In genomic region chr11:61737131-61737530, GRCh38 we compare ENCODE assay signal across 23 cellular contexts. TPM values are rescaled to one million over a fixed set of nuclear protein-coding genes. Genes with fewer than 3 reads are reported as not detected.
DNase-seq lines count a peak whose midpoint lies in the region; ATAC-seq and TF ChIP-seq lines count a peak whose summit lies in the region.
"Had no signal": no experiment of that assay in that cellular context is flagged by ENCODE, and none has a peak within 500 bp of the region (broad histone marks: within the 10 kb centered on the region; RNA-seq: fewer than 3 reads in every experiment).

No MANE protein-coding gene starts in this region.

- H3K9me3 ChIP-seq in OCI-LY7 (ENCODE audit: low read length): no peaks in the 10 kb centered on the region
- H3K9me3 ChIP-seq: tibial nerve had no signal

- no peaks in the 10 kb centered on the region for H3K27me3 ChIP-seq in dorsolateral prefrontal cortex
- H3K27me3 ChIP-seq: tibial nerve had no signal

- intact Hi-C loops in OCI-LY7 (cut with micrococcal nuclease; ENCODE audit: unreplicated experiment) (no loop called here), dorsolateral prefrontal cortex (cut with DNase I) (loop anchor here (5.0 to 10.0 kb wide), 2 partner anchors 152 to 155 kb away; partner anchors contain the start of gene SYT7 (in 2 of the 2))

- H3K4me3 ChIP-seq in OCI-LY7 (ENCODE audit: low read depth, low read length, poor library complexity, severe bottlenecking): no peak overlapping the region
- H3K4me3 ChIP-seq in dorsolateral prefrontal cortex: no peak overlapping the region
- H3K4me3 ChIP-seq: tibial nerve had no signal

- no peak overlapping the region for H3K4me3 Mint-ChIP-seq in HFFc6
- no peak overlapping the region for H3K4me3 Mint-ChIP-seq in stimulated activated naive B cell treated with anti-CD40 and anti-IgM and Interleukin-4, amounts not matched to agents 10 μg/mL and 1 μg/mL and 100 μg/mL, for 72 hours
- H3K4me3 Mint-ChIP-seq: activated T-cell treated with anti-CD3 and anti-CD28 coated beads, Interleukin-2, amount 50 U/mL, for 24 hours; B cell; naive thymus-derived CD4-positive, alpha-beta T cell had no signal

- ATAC-seq in stimulated activated naive B cell treated with anti-CD40 and anti-IgM and Interleukin-4, amounts not matched to agents 10 μg/mL and 1 μg/mL and 100 μg/mL, for 72 hours (replicated peaks): no peak
- ATAC-seq: left lobe of liver; naive thymus-derived CD4-positive, alpha-beta T cell; Right ventricle myocardium inferior; stimulated activated naive CD8-positive, alpha-beta T cell treated with anti-CD3 and anti-CD28 coated beads, Interleukin-15, Interleukin-2, amounts not matched to agents 100 U/mL and 50 U/mL, for 24 hours had no signal

- no peaks in the 10 kb centered on the region for H3K9me2 ChIP-seq in OCI-LY7 (ENCODE audit: insufficient read depth, low read length)

- H3K27me3 Mint-ChIP-seq in HFFc6 (ENCODE audit: insufficient read depth): no peaks in the 10 kb centered on the region; the same call in none of the 2 replicates
- H3K27me3 Mint-ChIP-seq in stimulated activated naive B cell treated with anti-CD40 and anti-IgM and Interleukin-4, amounts not matched to agents 10 μg/mL and 1 μg/mL and 100 μg/mL, for 72 hours: peaks cover 0 to 9% of the 10 kb centered on the region in 2 donors
- H3K27me3 Mint-ChIP-seq: activated T-cell treated with anti-CD3 and anti-CD28 coated beads, Interleukin-2, amount 50 U/mL, for 24 hours; B cell had no signal

- no peaks in the 10 kb centered on the region for H3K79me2 ChIP-seq in OCI-LY7 (ENCODE audit: insufficient read depth, low read depth, low read length)

- H2AFZ ChIP-seq in OCI-LY7 (ENCODE audit: low read length): no peak overlapping the region

- no peak overlapping the region for H3K27ac Mint-ChIP-seq in HFFc6
- no peak overlapping the region for H3K27ac Mint-ChIP-seq in stimulated activated naive B cell treated with anti-CD40 and anti-IgM and Interleukin-4, amounts not matched to agents 10 μg/mL and 1 μg/mL and 100 μg/mL, for 72 hours
- H3K27ac Mint-ChIP-seq: activated T-cell treated with anti-CD3 and anti-CD28 coated beads, Interleukin-2, amount 50 U/mL, for 24 hours; B cell; naive thymus-derived CD4-positive, alpha-beta T cell had no signal

- TF ChIP-seq CTCF in HFFc6 (IDR thresholded peaks at IDR 0.05): 0 out of 2 replicates have a peak, but pooled peaks have one; percentile 7
- peak; percentile 67 for TF ChIP-seq CTCF in OCI-LY7 (conservative IDR thresholded peaks at IDR 0.05; ENCODE audit: low read length)
- TF ChIP-seq CTCF in dorsolateral prefrontal cortex (IDR thresholded peaks at IDR 0.05 in 54 of 56, conservative IDR thresholded peaks at IDR 0.05 in 2 of 56; ENCODE audit: low read depth in 1 of 56, partially characterized antibody in 56 of 56): no peak

- H3K9me3 Mint-ChIP-seq in HFFc6: no peaks in the 10 kb centered on the region
- no peaks in the 10 kb centered on the region for H3K9me3 Mint-ChIP-seq in stimulated activated naive B cell treated with anti-CD40 and anti-IgM and Interleukin-4, amounts not matched to agents 10 μg/mL and 1 μg/mL and 100 μg/mL, for 72 hours
- H3K9me3 Mint-ChIP-seq: activated T-cell treated with anti-CD3 and anti-CD28 coated beads, Interleukin-2, amount 50 U/mL, for 24 hours; naive thymus-derived CD4-positive, alpha-beta T cell had no signal

- H3K27ac ChIP-seq in OCI-LY7 (ENCODE audit: low read depth, low read length, poor library complexity, severe bottlenecking) (no peak overlapping the region), dorsolateral prefrontal cortex (peak overlapping the region in 53 of 59 donors; percentile 22 to 94 (median 69))
- H3K27ac ChIP-seq: 22Rv1, tibial nerve had no signal

- no peaks in the 10 kb centered on the region for H4K20me1 ChIP-seq in OCI-LY7 (ENCODE audit: insufficient read depth, low read length)

- no peaks in the 10 kb centered on the region for H3K4me1 ChIP-seq in OCI-LY7 (ENCODE audit: insufficient read depth, low read length, poor library complexity, severe bottlenecking)

- CTCF ChIA-PET in OCI-LY7 (lab: Charles Lee; ENCODE audit: unreplicated experiment): no interaction called here

- DNase-seq in DMS 273 (lab: John Stamatoyannopoulos, UW; ENCODE audit: unreplicated experiment) (peak; percentile 19), DMS 273 treated with DMSO at 0.1 percent for 48 hours (lab: John Stamatoyannopoulos, UW) (no peak), HFFc6 (no peak), OCI-LY7 (ENCODE audit: low spot score) (peak; percentile 31), dorsolateral prefrontal cortex (no peak), DMS53 (lab: John Stamatoyannopoulos, UW) (no peak), NOMO-1 treated with DMSO at 0.1 percent for 48 hours (lab: John Stamatoyannopoulos, UW; ENCODE audit: unreplicated experiment) (no peak)
- no peak for DNase-seq in stimulated activated naive B cell treated with anti-CD40 and anti-IgM and Interleukin-4, amounts not matched to agents 10 μg/mL and 1 μg/mL and 100 μg/mL, for 72 hours
- DNase-seq: activated CD8-positive, alpha-beta memory T cell treated with anti-CD3 and anti-CD28 coated beads for 24 hours; activated naive CD4-positive, alpha-beta T cell treated with Interleukin-2 at 50 U/mL for 16 hours; activated T-cell treated with anti-CD3 and anti-CD28 coated beads, Interleukin-2, amount 50 U/mL, for 24 hours; EL; mesendoderm; naive thymus-derived CD4-positive, alpha-beta T cell; NCI-H2171; stimulated activated CD4-positive, alpha-beta T cell treated with anti-CD3 and anti-CD28 coated beads, Interleukin-4, amount 100 ng/mL, for 1 hour; stimulated activated naive CD8-positive, alpha-beta T cell treated with anti-CD3 and anti-CD28 coated beads, Interleukin-15, Interleukin-2, amounts not matched to agents 100 U/mL and 50 U/mL, for 24 hours; T1000 had no signal

- POLR2A ChIA-PET in OCI-LY7 (lab: Charles Lee): no interaction called here

- no TSS peak for BruUV-seq in OCI-LY7 (replicated peaks; lab: Mats Ljungman, UMichigan)

- peaks cover 16% of the 10 kb centered on the region for H3K4me1 Mint-ChIP-seq in HFFc6 (ENCODE audit: low read depth)
- H3K4me1 Mint-ChIP-seq in stimulated activated naive B cell treated with anti-CD40 and anti-IgM and Interleukin-4, amounts not matched to agents 10 μg/mL and 1 μg/mL and 100 μg/mL, for 72 hours: peaks cover 4 to 7% of the 10 kb centered on the region in 2 donors

- H3K36me3 Mint-ChIP-seq in HFFc6 (ENCODE audit: low read depth): no peaks in the 10 kb centered on the region
- H3K36me3 Mint-ChIP-seq in stimulated activated naive B cell treated with anti-CD40 and anti-IgM and Interleukin-4, amounts not matched to agents 10 μg/mL and 1 μg/mL and 100 μg/mL, for 72 hours: no peaks in the 10 kb centered on the region

- H3K4me2 ChIP-seq in OCI-LY7 (ENCODE audit: low read length): no peak overlapping the region

- no peaks in the 10 kb centered on the region for H3K36me3 ChIP-seq in OCI-LY7 (ENCODE audit: insufficient read depth, low read length)

RNA-seq across cellular contexts. Expression of gene MYRF, which starts 15.3 kb away (rescaled TPM):
- total RNA-seq in HFFc6 (2021; fragmentation: NEBNext Ultra II Directional; extraction: Animal tissue kit (Norgen Biotek cat#: 25700)): under 1 TPM; 0.24 to 0.67 (median 0.53) TPM
- total RNA-seq in OCI-LY7 (2014; rRNA removed; shearing (Covaris generic)): 0.19 and 0.23 TPM in 2 replicates
- 0.98 and 1.1 TPM in 2 replicates for total RNA-seq in OCI-LY7 (2022)
- 100 to 1,000 TPM in 87 of 120 experiments, 10 to 100 TPM in 33; 23.0 to 708 (median 141) TPM for total RNA-seq in dorsolateral prefrontal cortex

RNA-seq across cellular contexts. Expression of gene TMEM258, which starts 55.3 kb away (rescaled TPM):
- 100 to 1,000 TPM; 134 to 173 (median 145) TPM for total RNA-seq in HFFc6 (2021; fragmentation: NEBNext Ultra II Directional; extraction: Animal tissue kit (Norgen Biotek cat#: 25700))
- total RNA-seq in OCI-LY7 (2014; rRNA removed; shearing (Covaris generic)): 119 and 174 TPM in 2 replicates
- total RNA-seq in OCI-LY7 (2022) (173 and 174 TPM in 2 replicates), dorsolateral prefrontal cortex (100 to 1,000 TPM in 1 of 120 experiments, 10 to 100 TPM in 119; 40.6 to 123 (median 65.5) TPM)

RNA-seq across cellular contexts. Expression of gene FEN1, which starts 55.6 kb away (rescaled TPM):
- 10 to 100 TPM; 25.6 to 45.6 (median 37.4) TPM for total RNA-seq in HFFc6 (2021; fragmentation: NEBNext Ultra II Directional; extraction: Animal tissue kit (Norgen Biotek cat#: 25700))
- 143 and 153 TPM in 2 replicates for total RNA-seq in OCI-LY7 (2014; rRNA removed; shearing (Covaris generic))
- total RNA-seq in OCI-LY7 (2022): 102 and 123 TPM in 2 replicates
- total RNA-seq in dorsolateral prefrontal cortex: 10 to 100 TPM in 100 of 120 experiments, 1 to 10 TPM in 20; 4.7 to 24.3 (median 13.8) TPM

RNA-seq across cellular contexts. Expression of gene DAGLA, which starts 56.9 kb away (rescaled TPM):
- 1 to 10 TPM; 2.4 to 4.2 (median 3.3) TPM for total RNA-seq in HFFc6 (2021; fragmentation: NEBNext Ultra II Directional; extraction: Animal tissue kit (Norgen Biotek cat#: 25700))
- total RNA-seq in OCI-LY7 (2014; rRNA removed; shearing (Covaris generic)): not detected in 2 replicates
- not detected in 2 replicates for total RNA-seq in OCI-LY7 (2022)
- total RNA-seq in dorsolateral prefrontal cortex: 10 to 100 TPM; 12.9 to 58.9 (median 36.2) TPM
- total RNA-seq: B cell had no signal

Comparison
In these comparisons a context has a peak if more than half of its experiments do, and no peak if none do; other contexts are left out.
1. DNase-seq: peak in DMS 273 (single experiment) and OCI-LY7 (single experiment); none in DMS 273 treated with DMSO at 0.1 percent for 48 hours (single experiment), HFFc6 (single experiment), dorsolateral prefrontal cortex (0 of 10), stimulated activated naive B cell treated with anti-CD40 and anti-IgM and Interleukin-4, amounts not matched to agents 10 μg/mL and 1 μg/mL and 100 μg/mL, for 72 hours (single experiment), DMS53 (single experiment) and NOMO-1 treated with DMSO at 0.1 percent for 48 hours (single experiment).
2. CTCF ChIP-seq: peak in HFFc6 (single experiment) and OCI-LY7 (single experiment); none in dorsolateral prefrontal cortex (0 of 56).
3. RNA of gene MYRF, which starts 15.3 kb away (total RNA-seq): 23.0 to 708 TPM in dorsolateral prefrontal cortex; 0.19 to 1.1 TPM in OCI-LY7 and 0.24 to 0.67 TPM in HFFc6; every median in the first group is over 10 times any median in the second.